Comparison of ENCODE assay signal across 1 cellular context in genomic region chr1:65992160-65993046, GRCh38.
TF ChIP-seq lines count a peak whose summit lies in the region.

No MANE protein-coding gene starts in this region.

TF ChIP-seq in H1, 55 proteins besides CTCF, POLR2A, EP300 and RAD21 (continued from another document):
- TF ChIP-seq CEBPB (IDR thresholded peaks at IDR 0.05; ENCODE audit: low read depth, low read length), result no peak
TF ChIP-seq in H1: peak in this region for 0.
